8 cellular contexts compared by ENCODE assay signal in the genomic region with DNA sequence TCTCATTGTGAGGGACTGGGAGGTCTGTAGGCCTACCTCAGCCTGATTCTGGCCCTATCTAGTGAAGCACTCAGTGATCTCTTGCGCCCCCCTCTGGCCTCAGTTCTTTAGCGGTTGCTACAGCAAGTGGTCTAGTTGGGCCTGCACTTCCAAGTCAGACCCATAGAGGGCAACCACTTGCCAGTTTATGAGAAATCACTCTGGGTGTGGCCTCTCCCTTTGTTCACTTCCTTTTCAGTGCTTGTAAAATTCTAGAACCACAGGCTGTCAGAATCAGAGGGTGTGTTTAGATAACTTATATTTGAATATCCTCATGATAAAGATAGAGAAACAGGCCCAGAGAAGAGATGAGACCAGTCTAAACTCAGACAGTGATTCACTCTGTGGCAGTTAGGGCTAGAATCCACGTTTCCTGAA.
DNase-seq lines count a peak whose midpoint lies in the region; ATAC-seq, FAIRE-seq and TF ChIP-seq lines count a peak whose summit lies in the region.

No MANE protein-coding gene starts in this region.

- peak; percentile 82 to 96 (median 92) for DNase-seq in CD8-positive, alpha-beta T cell
- DNase-seq in HK-2 (ENCODE audit: unreplicated experiment) = peak; percentile 83
- peak; percentile 99 for DNase-seq in NOMO-1 treated with DMSO at 0.1 percent for 48 hours (lab: John Stamatoyannopoulos, UW; ENCODE audit: unreplicated experiment)
- DNase-seq in activated CD8-positive, alpha-beta memory T cell treated with anti-CD3 and anti-CD28 coated beads, Interleukin-2, amount 10 ng/mL, durations not matched to agents 7 days and 5 days = peak; percentile 97
- peak; percentile 88 for DNase-seq in midbrain (lab: John Stamatoyannopoulos, UW)
- peak; percentile 82 to 83 for DNase-seq in stimulated activated CD8-positive, alpha-beta memory T cell treated with anti-CD3 and anti-CD28 coated beads, Interleukin-2, amount 100 ng/mL, for 1 hour (ENCODE audit: low read depth in 2 of 2)

- H3K4me1 ChIP-seq in CD8-positive, alpha-beta T cell (ENCODE audit: insufficient read depth, low read length) = peaks cover 51% of the 10 kb centered on the region

- peak; percentile 81 for ATAC-seq in CD8-positive, alpha-beta T cell
- ATAC-seq in GM19467 (IDR thresholded peaks at IDR 0.05; ENCODE audit: unreplicated experiment) = peak; percentile 82
- peak; percentile 75 for ATAC-seq in activated CD8-positive, alpha-beta memory T cell treated with anti-CD3 and anti-CD28 coated beads, Interleukin-2, amount 10 ng/mL, durations not matched to agents 7 days and 5 days

- H3K36me3 Mint-ChIP-seq in CD8-positive, alpha-beta T cell = no peaks in the 10 kb centered on the region
- no peaks in the 10 kb centered on the region for H3K36me3 Mint-ChIP-seq in activated CD8-positive, alpha-beta memory T cell treated with anti-CD3 and anti-CD28 coated beads, Interleukin-2, amount 10 ng/mL, durations not matched to agents 7 days and 5 days

- peak overlapping the region; percentile 64 for H3K27ac ChIP-seq in CD8-positive, alpha-beta T cell (ENCODE audit: low read depth, low read length)

- no peaks in the 10 kb centered on the region for H3K36me3 ChIP-seq in CD8-positive, alpha-beta T cell (ENCODE audit: insufficient read depth, low read length)

- peak; percentile 61 for FAIRE-seq in endometrium (lab: Jason Lieb, UNC)

- H3K9me3 Mint-ChIP-seq in CD8-positive, alpha-beta T cell = no peaks in the 10 kb centered on the region
- H3K9me3 Mint-ChIP-seq in activated CD8-positive, alpha-beta memory T cell treated with anti-CD3 and anti-CD28 coated beads, Interleukin-2, amount 10 ng/mL, durations not matched to agents 7 days and 5 days (ENCODE audit: low read depth) = no peaks in the 10 kb centered on the region

- H3K27me3 Mint-ChIP-seq in CD8-positive, alpha-beta T cell (ENCODE audit: low read depth) = no peaks in the 10 kb centered on the region
- H3K27me3 Mint-ChIP-seq in activated CD8-positive, alpha-beta memory T cell treated with anti-CD3 and anti-CD28 coated beads, Interleukin-2, amount 10 ng/mL, durations not matched to agents 7 days and 5 days = no peaks in the 10 kb centered on the region

- peak overlapping the region; percentile 17 for H3K4me3 ChIP-seq in CD8-positive, alpha-beta T cell (ENCODE audit: low read depth, low read length)

- CTCF ChIA-PET in CD8-positive, alpha-beta T cell (lab: Charles Lee) = interaction anchor here (1.3 to 2.3 kb wide), 3 partner anchors 14 to 103 kb away, joined by 3 to 11 read pairs (median 6); no protein-coding TSS in a partner anchor
- CTCF ChIA-PET in activated CD8-positive, alpha-beta memory T cell treated with anti-CD3 and anti-CD28 coated beads, Interleukin-2, amount 10 ng/mL, durations not matched to agents 7 days and 5 days (lab: Charles Lee) = interaction anchor here (0.9 to 1.8 kb wide), 11 partner anchors 11 to 391 kb away, joined by 3 to 18 read pairs (median 4); no protein-coding TSS in a partner anchor

- peaks cover 48% of the 10 kb centered on the region for H3K4me1 Mint-ChIP-seq in CD8-positive, alpha-beta T cell (ENCODE audit: low read depth)
- peaks cover 53% of the 10 kb centered on the region for H3K4me1 Mint-ChIP-seq in activated CD8-positive, alpha-beta memory T cell treated with anti-CD3 and anti-CD28 coated beads, Interleukin-2, amount 10 ng/mL, durations not matched to agents 7 days and 5 days

- no peaks in the 10 kb centered on the region for H3K9me3 ChIP-seq in CD8-positive, alpha-beta T cell (ENCODE audit: low read length)

- no peaks in the 10 kb centered on the region for H3K27me3 ChIP-seq in CD8-positive, alpha-beta T cell (ENCODE audit: insufficient read depth, low read length)

- intact Hi-C loops in CD8-positive, alpha-beta T cell (cut with DNase I, micrococcal nuclease) = loop anchor here (1.0 to 5.0 kb wide), 12 partner anchors 42 to 511 kb away; a partner anchor contains a TSS

- peak overlapping the region; percentile 96 for H3K27ac Mint-ChIP-seq in CD8-positive, alpha-beta T cell
- peak overlapping the region; percentile 97 for H3K27ac Mint-ChIP-seq in activated CD8-positive, alpha-beta memory T cell treated with anti-CD3 and anti-CD28 coated beads, Interleukin-2, amount 10 ng/mL, durations not matched to agents 7 days and 5 days

- TF ChIP-seq CTCF in CD8-positive, alpha-beta T cell (IDR thresholded peaks at IDR 0.05) = peak; percentile 82

- POLR2A ChIA-PET in CD8-positive, alpha-beta T cell (lab: Charles Lee) = interaction anchor here (0.7 kb wide), 1 partner anchor 103 kb away, joined by 3 read pairs; no protein-coding TSS in a partner anchor

- H3K4me3 Mint-ChIP-seq in CD8-positive, alpha-beta T cell = peak overlapping the region; percentile 67
- H3K4me3 Mint-ChIP-seq in activated CD8-positive, alpha-beta memory T cell treated with anti-CD3 and anti-CD28 coated beads, Interleukin-2, amount 10 ng/mL, durations not matched to agents 7 days and 5 days = peak overlapping the region; percentile 62

Comparison
In these comparisons a context has a peak if more than half of its experiments do, and no peak if none do; other contexts are left out.
1. Peak in every context shown above with its lines: DNase-seq, ATAC-seq, H3K4me3 ChIP-seq and H3K27ac ChIP-seq.